1 cellular context compared by ENCODE assay signal in the genomic region with DNA sequence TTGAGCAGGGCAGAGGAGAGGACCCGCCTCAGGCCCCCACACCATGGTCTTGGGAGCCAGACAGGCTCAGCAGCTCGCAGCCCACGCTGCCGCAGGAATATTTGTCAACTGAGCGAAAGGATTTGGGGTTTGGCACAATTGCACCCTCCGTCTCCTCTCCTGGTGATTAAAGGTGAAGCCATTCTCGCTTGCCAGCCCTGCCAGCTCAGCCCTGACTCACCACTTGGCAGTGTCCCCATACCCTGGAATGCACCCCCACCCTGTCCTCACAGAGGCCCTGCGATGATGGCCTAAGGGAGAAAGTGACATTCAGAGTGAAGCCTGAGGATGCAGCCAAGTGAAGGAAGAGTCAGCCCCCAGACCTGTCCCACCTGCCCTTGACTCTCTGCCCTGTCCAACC.
TF ChIP-seq lines count a peak whose summit lies in the region.

No MANE protein-coding gene starts in this region.

TF ChIP-seq in HepG2, 621 proteins besides CTCF, POLR2A, EP300 and RAD21:
- TF ChIP-seq HNRNPL (IDR thresholded peaks at IDR 0.05; ENCODE audit: low read depth, low read length), result 0 out of 2 replicates have a peak, but pooled peaks have one; percentile 59
- TF ChIP-seq, protein P1, sequence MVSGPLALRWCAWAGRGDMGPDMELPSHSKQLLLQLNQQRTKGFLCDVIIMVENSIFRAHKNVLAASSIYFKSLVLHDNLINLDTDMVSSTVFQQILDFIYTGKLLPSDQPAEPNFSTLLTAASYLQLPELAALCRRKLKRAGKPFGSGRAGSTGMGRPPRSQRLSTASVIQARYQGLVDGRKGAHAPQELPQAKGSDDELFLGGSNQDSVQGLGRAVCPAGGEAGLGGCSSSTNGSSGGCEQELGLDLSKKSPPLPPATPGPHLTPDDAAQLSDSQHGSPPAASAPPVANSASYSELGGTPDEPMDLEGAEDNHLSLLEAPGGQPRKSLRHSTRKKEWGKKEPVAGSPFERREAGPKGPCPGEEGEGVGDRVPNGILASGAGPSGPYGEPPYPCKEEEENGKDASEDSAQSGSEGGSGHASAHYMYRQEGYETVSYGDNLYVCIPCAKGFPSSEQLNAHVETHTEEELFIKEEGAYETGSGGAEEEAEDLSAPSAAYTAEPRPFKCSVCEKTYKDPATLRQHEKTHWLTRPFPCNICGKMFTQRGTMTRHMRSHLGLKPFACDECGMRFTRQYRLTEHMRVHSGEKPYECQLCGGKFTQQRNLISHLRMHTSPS (CRISPR knock-in tag; IDR thresholded peaks at IDR 0.05; ENCODE audit: low read depth), result peak; percentile 62
- TF ChIP-seq SRF (IDR thresholded peaks at IDR 0.05; ENCODE audit: low read depth, low read length), result no peak
- TF ChIP-seq HDAC2 (CRISPR knock-in tag; IDR thresholded peaks at IDR 0.05), result no peak
- no peak for TF ChIP-seq ZNF382 (CRISPR knock-in tag; IDR thresholded peaks at IDR 0.05; ENCODE audit: borderline replicate concordance)
- TF ChIP-seq ZNF343 (CRISPR knock-in tag; IDR thresholded peaks at IDR 0.05), result no peak
- no peak for TF ChIP-seq PCBP1 (IDR thresholded peaks at IDR 0.05; ENCODE audit: borderline replicate concordance, low read depth, low read length)
- no peak for TF ChIP-seq ZNF781 (CRISPR knock-in tag; IDR thresholded peaks at IDR 0.05; ENCODE audit: borderline replicate concordance, not compliant biosample characterization)
- TF ChIP-seq IRX3 (CRISPR knock-in tag; IDR thresholded peaks at IDR 0.05; ENCODE audit: borderline replicate concordance, low read depth), result no peak
- TF ChIP-seq, protein P2, sequence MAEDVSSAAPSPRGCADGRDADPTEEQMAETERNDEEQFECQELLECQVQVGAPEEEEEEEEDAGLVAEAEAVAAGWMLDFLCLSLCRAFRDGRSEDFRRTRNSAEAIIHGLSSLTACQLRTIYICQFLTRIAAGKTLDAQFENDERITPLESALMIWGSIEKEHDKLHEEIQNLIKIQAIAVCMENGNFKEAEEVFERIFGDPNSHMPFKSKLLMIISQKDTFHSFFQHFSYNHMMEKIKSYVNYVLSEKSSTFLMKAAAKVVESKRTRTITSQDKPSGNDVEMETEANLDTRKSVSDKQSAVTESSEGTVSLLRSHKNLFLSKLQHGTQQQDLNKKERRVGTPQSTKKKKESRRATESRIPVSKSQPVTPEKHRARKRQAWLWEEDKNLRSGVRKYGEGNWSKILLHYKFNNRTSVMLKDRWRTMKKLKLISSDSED (CRISPR knock-in tag; IDR thresholded peaks at IDR 0.05), result no peak
- TF ChIP-seq GTF2F1 (IDR thresholded peaks at IDR 0.05; ENCODE audit: low read length), result no peak
- no peak for TF ChIP-seq ZBTB2 (CRISPR knock-in tag; IDR thresholded peaks at IDR 0.05; ENCODE audit: low read depth)
- TF ChIP-seq MXD4 (CRISPR knock-in tag; IDR thresholded peaks at IDR 0.05), result no peak
- TF ChIP-seq KLF12 (CRISPR knock-in tag; IDR thresholded peaks at IDR 0.05; ENCODE audit: borderline replicate concordance), result no peak
- TF ChIP-seq ZNF709 (CRISPR knock-in tag; IDR thresholded peaks at IDR 0.05), result no peak
- TF ChIP-seq ZNF431 (CRISPR knock-in tag; IDR thresholded peaks at IDR 0.05; ENCODE audit: borderline replicate concordance, low read depth), result no peak
- TF ChIP-seq ZNF441 (CRISPR knock-in tag; IDR thresholded peaks at IDR 0.05; ENCODE audit: borderline replicate concordance), result no peak
- peak; percentile 70 for TF ChIP-seq FOSL2 (CRISPR knock-in tag; IDR thresholded peaks at IDR 0.05)
- no peak for TF ChIP-seq ZNF329 (CRISPR knock-in tag; IDR thresholded peaks at IDR 0.05; ENCODE audit: low read depth)
- TF ChIP-seq, protein P3, sequence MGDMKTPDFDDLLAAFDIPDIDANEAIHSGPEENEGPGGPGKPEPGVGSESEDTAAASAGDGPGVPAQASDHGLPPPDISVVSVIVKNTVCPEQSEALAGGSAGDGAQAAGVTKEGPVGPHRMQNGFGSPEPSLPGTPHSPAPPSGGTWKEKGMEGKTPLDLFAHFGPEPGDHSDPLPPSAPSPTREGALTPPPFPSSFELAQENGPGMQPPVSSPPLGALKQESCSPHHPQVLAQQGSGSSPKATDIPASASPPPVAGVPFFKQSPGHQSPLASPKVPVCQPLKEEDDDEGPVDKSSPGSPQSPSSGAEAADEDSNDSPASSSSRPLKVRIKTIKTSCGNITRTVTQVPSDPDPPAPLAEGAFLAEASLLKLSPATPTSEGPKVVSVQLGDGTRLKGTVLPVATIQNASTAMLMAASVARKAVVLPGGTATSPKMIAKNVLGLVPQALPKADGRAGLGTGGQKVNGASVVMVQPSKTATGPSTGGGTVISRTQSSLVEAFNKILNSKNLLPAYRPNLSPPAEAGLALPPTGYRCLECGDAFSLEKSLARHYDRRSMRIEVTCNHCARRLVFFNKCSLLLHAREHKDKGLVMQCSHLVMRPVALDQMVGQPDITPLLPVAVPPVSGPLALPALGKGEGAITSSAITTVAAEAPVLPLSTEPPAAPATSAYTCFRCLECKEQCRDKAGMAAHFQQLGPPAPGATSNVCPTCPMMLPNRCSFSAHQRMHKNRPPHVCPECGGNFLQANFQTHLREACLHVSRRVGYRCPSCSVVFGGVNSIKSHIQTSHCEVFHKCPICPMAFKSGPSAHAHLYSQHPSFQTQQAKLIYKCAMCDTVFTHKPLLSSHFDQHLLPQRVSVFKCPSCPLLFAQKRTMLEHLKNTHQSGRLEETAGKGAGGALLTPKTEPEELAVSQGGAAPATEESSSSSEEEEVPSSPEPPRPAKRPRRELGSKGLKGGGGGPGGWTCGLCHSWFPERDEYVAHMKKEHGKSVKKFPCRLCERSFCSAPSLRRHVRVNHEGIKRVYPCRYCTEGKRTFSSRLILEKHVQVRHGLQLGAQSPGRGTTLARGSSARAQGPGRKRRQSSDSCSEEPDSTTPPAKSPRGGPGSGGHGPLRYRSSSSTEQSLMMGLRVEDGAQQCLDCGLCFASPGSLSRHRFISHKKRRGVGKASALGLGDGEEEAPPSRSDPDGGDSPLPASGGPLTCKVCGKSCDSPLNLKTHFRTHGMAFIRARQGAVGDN (CRISPR knock-in tag; IDR thresholded peaks at IDR 0.05), result peak; percentile 40; the same call in 1 of the 2 replicates
- no peak for TF ChIP-seq CAMTA2 (CRISPR knock-in tag; IDR thresholded peaks at IDR 0.05; ENCODE audit: borderline replicate concordance)
- no peak for TF ChIP-seq RAD51 (IDR thresholded peaks at IDR 0.05; ENCODE audit: borderline replicate concordance)
- TF ChIP-seq TEAD3 (CRISPR knock-in tag; optimal IDR thresholded peaks at IDR 0.05; ENCODE audit: borderline replicate concordance), result peak; percentile 56
- no peak for TF ChIP-seq ZNF335 (CRISPR knock-in tag; IDR thresholded peaks at IDR 0.05)
- TF ChIP-seq ZNF468 (CRISPR knock-in tag; IDR thresholded peaks at IDR 0.05), result no peak
- TF ChIP-seq MZF1 (CRISPR knock-in tag; IDR thresholded peaks at IDR 0.05; ENCODE audit: borderline replicate concordance), result no peak
- no peak for TF ChIP-seq MED13 (CRISPR knock-in tag; IDR thresholded peaks at IDR 0.05)
- TF ChIP-seq REPIN1 (CRISPR knock-in tag; IDR thresholded peaks at IDR 0.05; ENCODE audit: borderline replicate concordance, low read depth), result no peak
- TF ChIP-seq, protein P4, sequence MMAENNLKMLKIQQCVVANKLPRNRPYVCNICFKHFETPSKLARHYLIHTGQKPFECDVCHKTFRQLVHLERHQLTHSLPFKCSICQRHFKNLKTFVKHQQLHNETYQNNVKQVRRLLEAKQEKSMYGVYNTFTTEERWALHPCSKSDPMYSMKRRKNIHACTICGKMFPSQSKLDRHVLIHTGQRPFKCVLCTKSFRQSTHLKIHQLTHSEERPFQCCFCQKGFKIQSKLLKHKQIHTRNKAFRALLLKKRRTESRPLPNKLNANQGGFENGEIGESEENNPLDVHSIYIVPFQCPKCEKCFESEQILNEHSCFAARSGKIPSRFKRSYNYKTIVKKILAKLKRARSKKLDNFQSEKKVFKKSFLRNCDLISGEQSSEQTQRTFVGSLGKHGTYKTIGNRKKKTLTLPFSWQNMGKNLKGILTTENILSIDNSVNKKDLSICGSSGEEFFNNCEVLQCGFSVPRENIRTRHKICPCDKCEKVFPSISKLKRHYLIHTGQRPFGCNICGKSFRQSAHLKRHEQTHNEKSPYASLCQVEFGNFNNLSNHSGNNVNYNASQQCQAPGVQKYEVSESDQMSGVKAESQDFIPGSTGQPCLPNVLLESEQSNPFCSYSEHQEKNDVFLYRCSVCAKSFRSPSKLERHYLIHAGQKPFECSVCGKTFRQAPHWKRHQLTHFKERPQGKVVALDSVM (CRISPR knock-in tag; IDR thresholded peaks at IDR 0.05), result no peak
- TF ChIP-seq ZNF333 (CRISPR knock-in tag; IDR thresholded peaks at IDR 0.05; ENCODE audit: borderline replicate concordance), result no peak
- TF ChIP-seq SP4 (CRISPR knock-in tag; IDR thresholded peaks at IDR 0.05), result no peak
- TF ChIP-seq HNRNPLL (IDR thresholded peaks at IDR 0.05; ENCODE audit: low read depth, low read length, poor library complexity, severe bottlenecking), result no peak
- no peak for TF ChIP-seq ZNF34 (CRISPR knock-in tag; IDR thresholded peaks at IDR 0.05; ENCODE audit: borderline replicate concordance)
- TF ChIP-seq ZNF777 (CRISPR knock-in tag; IDR thresholded peaks at IDR 0.05), result no peak
- TF ChIP-seq AHR (CRISPR knock-in tag; IDR thresholded peaks at IDR 0.05), result no peak
- no peak for TF ChIP-seq ZKSCAN8 (CRISPR knock-in tag; IDR thresholded peaks at IDR 0.05; ENCODE audit: borderline replicate concordance)
- TF ChIP-seq, protein P5, sequence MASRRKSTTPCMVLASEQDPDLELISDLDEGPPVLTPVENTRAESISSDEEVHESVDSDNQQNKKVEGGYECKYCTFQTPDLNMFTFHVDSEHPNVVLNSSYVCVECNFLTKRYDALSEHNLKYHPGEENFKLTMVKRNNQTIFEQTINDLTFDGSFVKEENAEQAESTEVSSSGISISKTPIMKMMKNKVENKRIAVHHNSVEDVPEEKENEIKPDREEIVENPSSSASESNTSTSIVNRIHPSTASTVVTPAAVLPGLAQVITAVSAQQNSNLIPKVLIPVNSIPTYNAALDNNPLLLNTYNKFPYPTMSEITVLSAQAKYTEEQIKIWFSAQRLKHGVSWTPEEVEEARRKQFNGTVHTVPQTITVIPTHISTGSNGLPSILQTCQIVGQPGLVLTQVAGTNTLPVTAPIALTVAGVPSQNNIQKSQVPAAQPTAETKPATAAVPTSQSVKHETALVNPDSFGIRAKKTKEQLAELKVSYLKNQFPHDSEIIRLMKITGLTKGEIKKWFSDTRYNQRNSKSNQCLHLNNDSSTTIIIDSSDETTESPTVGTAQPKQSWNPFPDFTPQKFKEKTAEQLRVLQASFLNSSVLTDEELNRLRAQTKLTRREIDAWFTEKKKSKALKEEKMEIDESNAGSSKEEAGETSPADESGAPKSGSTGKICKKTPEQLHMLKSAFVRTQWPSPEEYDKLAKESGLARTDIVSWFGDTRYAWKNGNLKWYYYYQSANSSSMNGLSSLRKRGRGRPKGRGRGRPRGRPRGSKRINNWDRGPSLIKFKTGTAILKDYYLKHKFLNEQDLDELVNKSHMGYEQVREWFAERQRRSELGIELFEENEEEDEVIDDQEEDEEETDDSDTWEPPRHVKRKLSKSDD (CRISPR knock-in tag; IDR thresholded peaks at IDR 0.05; ENCODE audit: low read depth), result no peak
- TF ChIP-seq TBX2 (CRISPR knock-in tag; IDR thresholded peaks at IDR 0.05; ENCODE audit: borderline replicate concordance), result 0 out of 2 replicates have a peak, but pooled peaks have one; percentile 22
- TF ChIP-seq, protein P6, sequence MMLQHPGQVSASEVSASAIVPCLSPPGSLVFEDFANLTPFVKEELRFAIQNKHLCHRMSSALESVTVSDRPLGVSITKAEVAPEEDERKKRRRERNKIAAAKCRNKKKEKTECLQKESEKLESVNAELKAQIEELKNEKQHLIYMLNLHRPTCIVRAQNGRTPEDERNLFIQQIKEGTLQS (CRISPR knock-in tag; IDR thresholded peaks at IDR 0.05), result no peak
- no peak for TF ChIP-seq MATR3 (CRISPR knock-in tag; IDR thresholded peaks at IDR 0.05)
- TF ChIP-seq ZNF557 (CRISPR knock-in tag; IDR thresholded peaks at IDR 0.05), result no peak
- no peak for TF ChIP-seq ZNF746 (CRISPR knock-in tag; IDR thresholded peaks at IDR 0.05)
- no peak for TF ChIP-seq SKI (IDR thresholded peaks at IDR 0.05; ENCODE audit: partially characterized antibody)
- TF ChIP-seq, protein P7, sequence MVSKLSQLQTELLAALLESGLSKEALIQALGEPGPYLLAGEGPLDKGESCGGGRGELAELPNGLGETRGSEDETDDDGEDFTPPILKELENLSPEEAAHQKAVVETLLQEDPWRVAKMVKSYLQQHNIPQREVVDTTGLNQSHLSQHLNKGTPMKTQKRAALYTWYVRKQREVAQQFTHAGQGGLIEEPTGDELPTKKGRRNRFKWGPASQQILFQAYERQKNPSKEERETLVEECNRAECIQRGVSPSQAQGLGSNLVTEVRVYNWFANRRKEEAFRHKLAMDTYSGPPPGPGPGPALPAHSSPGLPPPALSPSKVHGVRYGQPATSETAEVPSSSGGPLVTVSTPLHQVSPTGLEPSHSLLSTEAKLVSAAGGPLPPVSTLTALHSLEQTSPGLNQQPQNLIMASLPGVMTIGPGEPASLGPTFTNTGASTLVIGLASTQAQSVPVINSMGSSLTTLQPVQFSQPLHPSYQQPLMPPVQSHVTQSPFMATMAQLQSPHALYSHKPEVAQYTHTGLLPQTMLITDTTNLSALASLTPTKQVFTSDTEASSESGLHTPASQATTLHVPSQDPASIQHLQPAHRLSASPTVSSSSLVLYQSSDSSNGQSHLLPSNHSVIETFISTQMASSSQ (IDR thresholded peaks at IDR 0.05; ENCODE audit: low read depth), result no peak
- TF ChIP-seq, protein P7 (CRISPR knock-in tag; IDR thresholded peaks at IDR 0.05; ENCODE audit: borderline replicate concordance), result no peak
- no peak for TF ChIP-seq PHF21A (CRISPR knock-in tag; IDR thresholded peaks at IDR 0.05)
